In genomic region chr2:228018311-228018710, GRCh38 we compare ENCODE assay signal across 16 cellular contexts.
DNase-seq lines count a peak whose midpoint lies in the region; ATAC-seq lines count a peak whose summit lies in the region.
"Had no signal": no experiment of that assay in that cellular context is flagged by ENCODE, and none has a peak within 500 bp of the region (broad histone marks: within the 10 kb centered on the region; RNA-seq: fewer than 3 reads in every experiment).

No MANE protein-coding gene starts in this region.

- peak; percentile 63 for ATAC-seq in Right ventricle myocardium inferior
- ATAC-seq in left ventricle myocardium superior = peak; percentile 80
- ATAC-seq in GM18909 (IDR thresholded peaks at IDR 0.05; ENCODE audit: poor library complexity, unreplicated experiment) = no peak
- ATAC-seq: CD8-positive, alpha-beta T cell; GM12878 had no signal

- in situ Hi-C loops in G401 (cut with HindIII; ENCODE audit: low sequenced_read_pairs) = no loop called here

- no peak for DNase-seq in Right ventricle myocardium inferior (ENCODE audit: missing footprints)
- no peak for DNase-seq in cardiac septum (ENCODE audit: low spot score)
- peak; percentile 5 for DNase-seq in G401 (ENCODE audit: low spot score)
- no peak for DNase-seq in left ventricle myocardium superior
- DNase-seq in NOMO-1 treated with DMSO at 0.1 percent for 48 hours (lab: John Stamatoyannopoulos, UW; ENCODE audit: unreplicated experiment) = no peak
- DNase-seq: Caco-2; CD4-positive, CD25-positive, alpha-beta regulatory T cell; CD8-positive, alpha-beta T cell; DMS153; DND-41; GDM1; GM23248; H7; HCEC 1CT had no signal

- intact Hi-C loops in Right ventricle myocardium inferior (cut with DNase I) (no loop called here), cardiac septum (cut with DNase I) (no loop called here), left ventricle myocardium superior (cut with micrococcal nuclease) (no loop called here)
